ENCODE assay signal across 32 cellular contexts in the genomic region with DNA sequence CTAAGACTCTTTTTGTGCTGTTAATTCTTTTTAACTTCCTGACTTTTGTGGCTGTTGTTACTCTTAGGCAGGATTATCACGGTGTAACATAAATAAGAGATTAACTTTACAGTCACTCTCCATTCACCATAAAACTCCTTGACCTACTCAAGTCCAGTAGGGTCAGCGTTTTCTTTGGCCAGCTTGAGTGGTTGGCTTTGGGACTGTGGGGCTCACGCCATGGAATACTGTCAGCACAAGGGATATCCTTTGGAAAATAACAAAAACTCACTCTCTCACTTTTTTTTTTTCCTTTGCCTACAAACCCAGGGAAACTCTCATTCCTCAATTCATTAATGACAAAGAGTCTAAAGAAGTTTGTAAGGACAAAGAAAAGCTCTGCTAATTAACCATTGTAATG.
"Had no signal": no experiment of that assay in that cellular context is flagged by ENCODE, and none has a peak within 500 bp of the region (broad histone marks: within the 10 kb centered on the region; RNA-seq: fewer than 3 reads in every experiment).

No MANE protein-coding gene starts in this region.

- H3K9ac ChIP-seq: SK-N-SH had no signal

- H3K27me3 ChIP-seq: brain microvascular endothelial cell, Peyer's patch, SJSA1 had no signal

- H3K36me3 ChIP-seq: brain microvascular endothelial cell, Peyer's patch, SJSA1 had no signal

- DNase-seq: activated CD4-positive, alpha-beta memory T cell treated with anti-CD3 and anti-CD28 coated beads for 36 hours; activated CD4-positive, alpha-beta T cell treated with anti-CD3 and anti-CD28 coated beads for 36 hours; activated CD4-positive, alpha-beta T cell treated with anti-CD3 and anti-CD28 coated beads, Interleukin-2, amount 10 ng/mL, durations not matched to agents 7 days and 5 days; activated CD8-positive, alpha-beta memory T cell treated with anti-CD3 and anti-CD28 coated beads, Interleukin-2, amount 50 U/mL, for 4 hours; activated effector memory CD4-positive, alpha-beta T cell treated with Interleukin-2 at 50 U/mL for 16 hours; activated naive CD4-positive, alpha-beta T cell; activated naive CD4-positive, alpha-beta T cell treated with anti-CD3 and anti-CD28 coated beads, Interleukin-2, amount 50 U/mL, for 16 hours; activated naive CD8-positive, alpha-beta T cell treated with anti-CD3 and anti-CD28 coated beads for 36 hours; activated T-cell treated with anti-CD3 and anti-CD28 coated beads for 4 hours; activated T-cell treated with anti-CD3 and anti-CD28 coated beads, Interleukin-2, amount 50 U/mL, for 4 hours; amniotic stem cell; aorta; brain microvascular endothelial cell; central memory CD4-positive, alpha-beta T cell; Kasumi-1; KG1; MM.1S; MV-4-11; NCI-H1436 treated with DMSO at 0.1 percent for 48 hours; NCI-H1694 treated with DMSO at 0.1 percent for 48 hours; NCI-H2029; NCI-H345; NCI-H524 treated with DMSO at 0.1 percent for 48 hours; PC-3; Peyer's patch; RPMI8226; SHP77 treated with DMSO at 0.1 percent for 48 hours; SK-N-SH had no signal

- H3K4me3 ChIP-seq: Peyer's patch, SJSA1 had no signal

- H3K27ac ChIP-seq: brain microvascular endothelial cell, Peyer's patch, SJSA1 had no signal

- ATAC-seq: activated CD4-positive, alpha-beta T cell treated with anti-CD3 and anti-CD28 coated beads for 36 hours; activated CD4-positive, CD25-positive, alpha-beta regulatory T cell treated with anti-CD3 and anti-CD28 coated beads, Interleukin-2, amount 50 U/mL, for 24 hours; activated T-cell treated with anti-CD3 and anti-CD28 coated beads, Interleukin-2, amount 50 U/mL, for 4 hours; PC-3; WTC11 had no signal

- H3K9me3 ChIP-seq: Peyer's patch, SJSA1, SK-N-SH had no signal

- H3K4me2 ChIP-seq: SK-N-SH had no signal

- H3K4me1 ChIP-seq: Peyer's patch, SJSA1 had no signal

- FAIRE-seq: TTC549 had no signal
